Comparison of ENCODE assay signal across 1 cellular context in the genomic region with DNA sequence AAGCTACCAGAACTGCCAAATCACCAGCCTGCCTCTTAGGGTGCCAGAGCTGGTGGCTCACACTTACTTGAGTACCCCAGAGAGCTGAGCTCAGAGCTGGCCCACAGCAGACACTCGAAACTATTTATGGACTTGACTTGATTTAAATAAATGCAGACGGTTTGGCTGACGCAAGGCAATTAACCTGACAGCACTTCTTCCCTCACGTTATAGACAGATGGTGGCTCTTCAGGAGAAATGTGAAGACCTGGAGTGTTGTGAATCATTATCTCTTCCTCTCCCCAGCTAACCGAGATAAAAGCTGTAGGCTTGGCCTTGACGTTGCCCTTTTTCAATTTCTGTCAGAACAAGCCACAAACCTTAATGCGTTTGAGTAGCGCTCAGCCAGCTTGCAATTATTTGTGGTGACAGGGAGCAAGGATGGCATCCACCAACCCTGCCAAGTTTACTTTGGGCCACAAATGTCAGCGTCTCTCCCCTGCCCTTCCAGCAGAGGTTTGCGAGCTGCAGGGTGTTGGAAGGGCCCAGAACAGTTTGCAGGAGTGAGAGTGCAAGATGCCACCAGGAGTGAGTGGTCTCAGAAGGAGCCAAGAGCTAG.
TF ChIP-seq lines count a peak whose summit lies in the region.

No MANE protein-coding gene starts in this region.

TF ChIP-seq in SK-N-SH, 30 proteins besides CTCF, POLR2A, EP300 and RAD21 (continued from another document):
- TF ChIP-seq REST (IDR thresholded peaks at IDR 0.05; ENCODE audit: low read depth, low read length) (no peak), SMC3 (IDR thresholded peaks at IDR 0.05; ENCODE audit: low read depth, low read length) (no peak), ELF1 (IDR thresholded peaks at IDR 0.05) (no peak), JUND (IDR thresholded peaks at IDR 0.05) (peak; percentile 8; the same call in 1 of the 2 replicates), FOXJ3 (CRISPR knock-in tag; IDR thresholded peaks at IDR 0.05) (no peak), USF1 (IDR thresholded peaks at IDR 0.05; ENCODE audit: borderline replicate concordance, low read depth) (no peak), RFX5 (IDR thresholded peaks at IDR 0.05; ENCODE audit: low read length) (no peak), TEAD4 (IDR thresholded peaks at IDR 0.05; ENCODE audit: borderline replicate concordance, insufficient read depth) (no peak), GATA2 (CRISPR knock-in tag; IDR thresholded peaks at IDR 0.05) (no peak), CHD2 (IDR thresholded peaks at IDR 0.05; ENCODE audit: low read length, partially characterized antibody) (no peak), GABPA (IDR thresholded peaks at IDR 0.05; ENCODE audit: low read depth) (no peak), EZH2phosphoT487 (IDR thresholded peaks at IDR 0.05; ENCODE audit: borderline replicate concordance, low read depth) (no peak), NFIC (IDR thresholded peaks at IDR 0.05; ENCODE audit: borderline replicate concordance) (peak; percentile 69), TCF12 (IDR thresholded peaks at IDR 0.05) (peak; percentile 65; the same call in 1 of the 2 replicates)
- TF ChIP-seq, protein P1, sequence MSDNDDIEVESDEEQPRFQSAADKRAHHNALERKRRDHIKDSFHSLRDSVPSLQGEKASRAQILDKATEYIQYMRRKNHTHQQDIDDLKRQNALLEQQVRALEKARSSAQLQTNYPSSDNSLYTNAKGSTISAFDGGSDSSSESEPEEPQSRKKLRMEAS (IDR thresholded peaks at IDR 0.05; ENCODE audit: low read depth): peak; percentile 43; the same call in 1 of the 2 replicates
